Comparison of ENCODE assay signal across 8 cellular contexts in genomic region chr20:2688041-2688591, GRCh38. TPM values are rescaled to one million over a fixed set of nuclear protein-coding genes. Genes with fewer than 3 reads are reported as not detected.
DNase-seq lines count a peak whose midpoint lies in the region; ATAC-seq lines count a peak whose summit lies in the region.

No MANE protein-coding gene starts in this region.

- peaks cover 22% of the 10 kb centered on the region for H3K4me1 Mint-ChIP-seq in activated CD4-positive, alpha-beta memory T cell treated with anti-CD3 and anti-CD28 coated beads for 36 hours (ENCODE audit: low read depth)
- peaks cover 16 to 19% of the 10 kb centered on the region in 2 donors for H3K4me1 Mint-ChIP-seq in effector memory CD8-positive, alpha-beta T cell (ENCODE audit: low read depth in 2 of 2)
- H3K4me1 Mint-ChIP-seq in naive thymus-derived CD4-positive, alpha-beta T cell, result peaks cover 24 to 31% (median 27%) of the 10 kb centered on the region in 7 donors
- peaks cover 31% of the 10 kb centered on the region for H3K4me1 Mint-ChIP-seq in stimulated activated naive CD8-positive, alpha-beta T cell treated with anti-CD3 and anti-CD28 coated beads, Interleukin-15, amount 100 ng/mL, for 72 hours

- H3K27ac Mint-ChIP-seq in activated CD4-positive, alpha-beta memory T cell treated with anti-CD3 and anti-CD28 coated beads for 36 hours, result no peak overlapping the region
- peak overlapping the region in 1 of 2 donors; percentile 56 for H3K27ac Mint-ChIP-seq in effector memory CD8-positive, alpha-beta T cell
- peak overlapping the region in 6 of 9 donors; percentile 37 to 80 (median 71) for H3K27ac Mint-ChIP-seq in naive thymus-derived CD4-positive, alpha-beta T cell
- H3K27ac Mint-ChIP-seq in stimulated activated naive CD8-positive, alpha-beta T cell treated with anti-CD3 and anti-CD28 coated beads, Interleukin-15, amount 100 ng/mL, for 72 hours, result peak overlapping the region in 1 of 2 donors; percentile 7

- ATAC-seq in effector memory CD8-positive, alpha-beta T cell (replicated peaks), result peak; percentile 92
- ATAC-seq in naive thymus-derived CD4-positive, alpha-beta T cell, result peak; percentile 95
- ATAC-seq in stimulated activated naive CD8-positive, alpha-beta T cell treated with anti-CD3 and anti-CD28 coated beads, Interleukin-15, amount 100 ng/mL, for 72 hours, result peak; percentile 87
- ATAC-seq in HG02884 (IDR thresholded peaks at IDR 0.05; ENCODE audit: unreplicated experiment), result no peak

- peak overlapping the region; percentile 45 for H3K4me3 Mint-ChIP-seq in activated CD4-positive, alpha-beta memory T cell treated with anti-CD3 and anti-CD28 coated beads for 36 hours
- peak overlapping the region; percentile 48 to 55 for H3K4me3 Mint-ChIP-seq in effector memory CD8-positive, alpha-beta T cell
- peak overlapping the region in 9 of 10 donors; percentile 34 to 73 (median 58) for H3K4me3 Mint-ChIP-seq in naive thymus-derived CD4-positive, alpha-beta T cell
- H3K4me3 Mint-ChIP-seq in stimulated activated naive CD8-positive, alpha-beta T cell treated with anti-CD3 and anti-CD28 coated beads, Interleukin-15, amount 100 ng/mL, for 72 hours, result peak overlapping the region; percentile 55 to 61

- intact Hi-C loops in activated CD4-positive, alpha-beta memory T cell treated with anti-CD3 and anti-CD28 coated beads for 36 hours (cut with micrococcal nuclease), result loop anchor here (1.0 to 2.0 kb wide), 4 partner anchors 55 to 313 kb away; no protein-coding TSS in a partner anchor
- intact Hi-C loops in naive thymus-derived CD4-positive, alpha-beta T cell (cut with micrococcal nuclease), result loop anchor here (1.0 to 5.0 kb wide), 11 partner anchors 23 to 313 kb away; partner anchors contain the start of genes IDH3B (in 1 of the 2) and PTPRA (in 1 of the 2)

- no peak overlapping the region for H3K4me3 ChIP-seq in naive thymus-derived CD4-positive, alpha-beta T cell (ENCODE audit: low read length)

- H3K36me3 ChIP-seq in naive thymus-derived CD4-positive, alpha-beta T cell (ENCODE audit: control insufficient read depth in 2 of 3, insufficient read depth in 3 of 3, low read length in 3 of 3), result no peaks in the 10 kb centered on the region

- peaks cover 3% of the 10 kb centered on the region for H3K36me3 Mint-ChIP-seq in activated CD4-positive, alpha-beta memory T cell treated with anti-CD3 and anti-CD28 coated beads for 36 hours
- peaks cover 14% of the 10 kb centered on the region for H3K36me3 Mint-ChIP-seq in effector memory CD8-positive, alpha-beta T cell (ENCODE audit: insufficient read depth)
- peaks cover 0 to 6% (median 0%) of the 10 kb centered on the region in 5 donors for H3K36me3 Mint-ChIP-seq in naive thymus-derived CD4-positive, alpha-beta T cell

- no peaks in the 10 kb centered on the region for H3K9me3 Mint-ChIP-seq in activated CD4-positive, alpha-beta memory T cell treated with anti-CD3 and anti-CD28 coated beads for 36 hours
- no peaks in the 10 kb centered on the region for H3K9me3 Mint-ChIP-seq in effector memory CD8-positive, alpha-beta T cell
- H3K9me3 Mint-ChIP-seq in naive thymus-derived CD4-positive, alpha-beta T cell, result peaks cover 0 to 3% (median 0%) of the 10 kb centered on the region in 11 donors
- H3K9me3 Mint-ChIP-seq in stimulated activated naive CD8-positive, alpha-beta T cell treated with anti-CD3 and anti-CD28 coated beads, Interleukin-15, amount 100 ng/mL, for 72 hours, result no peaks in the 10 kb centered on the region

- POLR2A ChIA-PET in activated CD4-positive, alpha-beta memory T cell treated with anti-CD3 and anti-CD28 coated beads for 36 hours (lab: Charles Lee), result interaction anchor here (0.8 to 1.1 kb wide), 3 partner anchors 24 to 359 kb away, joined by 3 read pairs; partner anchors contain the start of gene IDH3B
- POLR2A ChIA-PET in naive thymus-derived CD4-positive, alpha-beta T cell (lab: Charles Lee), result interaction anchor here (0.8 to 3.6 kb wide), 8 partner anchors 14 to 163 kb away, joined by 3 to 22 read pairs (median 5); partner anchors contain the start of genes IDH3B and NOP56

- H3K27ac ChIP-seq in naive thymus-derived CD4-positive, alpha-beta T cell (ENCODE audit: low read depth, low read length), result no peak overlapping the region

- CTCF ChIA-PET in activated CD4-positive, alpha-beta memory T cell treated with anti-CD3 and anti-CD28 coated beads for 36 hours (lab: Charles Lee), result interaction anchor here (0.6 to 6.1 kb wide), 16 partner anchors 12 to 313 kb away, joined by 3 to 80 read pairs (median 4); partner anchors contain the start of gene NOP56
- CTCF ChIA-PET in naive thymus-derived CD4-positive, alpha-beta T cell (lab: Charles Lee), result interaction anchor here (0.6 to 3.3 kb wide), 18 partner anchors 11 to 427 kb away, joined by 3 to 25 read pairs (median 4); no protein-coding TSS in a partner anchor

- no peaks in the 10 kb centered on the region for H3K27me3 ChIP-seq in naive thymus-derived CD4-positive, alpha-beta T cell (ENCODE audit: control insufficient read depth in 2 of 2, insufficient read depth in 2 of 2, low read length in 2 of 2)

- H3K4me1 ChIP-seq in naive thymus-derived CD4-positive, alpha-beta T cell (ENCODE audit: control insufficient read depth in 2 of 2, insufficient read depth in 2 of 2, low read length in 2 of 2), result peaks cover 6 to 13% of the 10 kb centered on the region in 2 donors

- peaks cover 16% of the 10 kb centered on the region for H3K27me3 Mint-ChIP-seq in activated CD4-positive, alpha-beta memory T cell treated with anti-CD3 and anti-CD28 coated beads for 36 hours
- H3K27me3 Mint-ChIP-seq in effector memory CD8-positive, alpha-beta T cell, result peaks cover 12 to 18% of the 10 kb centered on the region in 2 donors
- peaks cover 0 to 34% (median 7%) of the 10 kb centered on the region in 5 donors for H3K27me3 Mint-ChIP-seq in naive thymus-derived CD4-positive, alpha-beta T cell
- H3K27me3 Mint-ChIP-seq in stimulated activated naive CD8-positive, alpha-beta T cell treated with anti-CD3 and anti-CD28 coated beads, Interleukin-15, amount 100 ng/mL, for 72 hours, result peaks cover 50% of the 10 kb centered on the region

- DNase-seq in GM03348 (ENCODE audit: low spot score), result peak; percentile 58
- DNase-seq in NCI-H1694 treated with DMSO at 0.1 percent for 48 hours (lab: John Stamatoyannopoulos, UW), result peak; percentile 48
- peak; percentile 90 for DNase-seq in activated CD4-positive, alpha-beta memory T cell treated with anti-CD3 and anti-CD28 coated beads for 36 hours
- DNase-seq in effector memory CD8-positive, alpha-beta T cell, result peak; percentile 80 to 85 (median 82)
- peak; percentile 71 to 89 (median 81) for DNase-seq in naive thymus-derived CD4-positive, alpha-beta T cell
- DNase-seq in stimulated activated naive CD8-positive, alpha-beta T cell treated with anti-CD3 and anti-CD28 coated beads, Interleukin-15, amount 100 ng/mL, for 72 hours, result peak; percentile 79 to 87
- DNase-seq in mesenteric fat pad (ENCODE audit: low spot score), result no peak

- no peaks in the 10 kb centered on the region for H3K9me3 ChIP-seq in naive thymus-derived CD4-positive, alpha-beta T cell (ENCODE audit: control insufficient read depth in 2 of 3, low read length in 3 of 3)

RNA-seq across cellular contexts. Expression of gene EBF4, which starts 4.5 kb away (rescaled TPM):
- total RNA-seq in activated CD4-positive, alpha-beta memory T cell treated with anti-CD3 and anti-CD28 coated beads for 36 hours, result 1 to 10 TPM; 5.9 to 6.6 TPM
- 10 to 100 TPM in 1 of 5 experiments, 1 to 10 TPM in 4; 5.2 to 10.5 (median 7.7) TPM for total RNA-seq in naive thymus-derived CD4-positive, alpha-beta T cell
- polyA plus RNA-seq in naive thymus-derived CD4-positive, alpha-beta T cell, result under 1 TPM; 0.09 to 0.33 TPM
- total RNA-seq in mesenteric fat pad, result 6.0 TPM

RNA-seq across cellular contexts. Expression of gene IDH3B, which starts 24.1 kb away (rescaled TPM):
- total RNA-seq in activated CD4-positive, alpha-beta memory T cell treated with anti-CD3 and anti-CD28 coated beads for 36 hours, result 10 to 100 TPM; 95.6 to 99.1 TPM
- total RNA-seq in naive thymus-derived CD4-positive, alpha-beta T cell, result 100 to 1,000 TPM; 105 to 161 (median 107) TPM
- 100 to 1,000 TPM; 101 to 135 TPM for polyA plus RNA-seq in naive thymus-derived CD4-positive, alpha-beta T cell
- 66.7 TPM for total RNA-seq in mesenteric fat pad

RNA-seq across cellular contexts. Expression of gene NOP56, which starts 35.7 kb away (rescaled TPM):
- total RNA-seq in activated CD4-positive, alpha-beta memory T cell treated with anti-CD3 and anti-CD28 coated beads for 36 hours, result 100 to 1,000 TPM; 402 to 408 TPM
- 100 to 1,000 TPM; 216 to 375 (median 287) TPM for total RNA-seq in naive thymus-derived CD4-positive, alpha-beta T cell
- 100 to 1,000 TPM in 1 of 2 donors, 10 to 100 TPM in 1; 89.0 to 129 TPM for polyA plus RNA-seq in naive thymus-derived CD4-positive, alpha-beta T cell
- total RNA-seq in mesenteric fat pad, result 165 TPM
